ENCODE assay signal across 25 cellular contexts in genomic region chr11:71979094-71979493, GRCh38.
"Had no signal": no experiment of that assay in that cellular context is flagged by ENCODE, and none has a peak within 500 bp of the region (broad histone marks: within the 10 kb centered on the region; RNA-seq: fewer than 3 reads in every experiment).

No MANE protein-coding gene starts in this region.

- H3K27me3 ChIP-seq: esophagus muscularis mucosa, foreskin keratinocyte, heart left ventricle, left lung, spleen, tibial artery, upper lobe of right lung had no signal

- H3K27ac ChIP-seq: coronary artery, esophagus muscularis mucosa, foreskin keratinocyte, heart left ventricle, left lung, lower lobe of right lung, tibial artery, upper lobe of right lung had no signal

- DNase-seq: activated CD4-positive, alpha-beta T cell treated with anti-CD3 and anti-CD28 coated beads for 36 hours; activated CD4-positive, CD25-positive, alpha-beta regulatory T cell; activated CD8-positive, alpha-beta memory T cell treated with anti-CD3 and anti-CD28 coated beads, Interleukin-2, amount 10 ng/mL, durations not matched to agents 7 days and 5 days; activated CD8-positive, alpha-beta T cell treated with anti-CD3 and anti-CD28 coated beads, Interleukin-2, amount 10 ng/mL, durations not matched to agents 7 days and 5 days; activated naive CD4-positive, alpha-beta T cell; activated T-cell treated with anti-CD3 and anti-CD28 coated beads, Interleukin-2, amount 50 U/mL, for 72 hours; cerebellar nuclear complex; endodermal cell; foreskin keratinocyte; heart left ventricle; left lung; lower lobe of right lung; mesendoderm; mucosa of descending colon; posterior cingulate gyrus; right cardiac atrium; spleen; stimulated activated naive CD8-positive, alpha-beta T cell treated with anti-CD3 and anti-CD28 coated beads, Interleukin-15, amount 100 ng/mL, for 72 hours; T-helper 2 cell; tibial artery; upper lobe of right lung had no signal

- H3K4me3 Mint-ChIP-seq: activated CD4-positive, alpha-beta T cell treated with anti-CD3 and anti-CD28 coated beads for 36 hours; activated CD8-positive, alpha-beta memory T cell treated with anti-CD3 and anti-CD28 coated beads, Interleukin-2, amount 10 ng/mL, durations not matched to agents 7 days and 5 days; activated CD8-positive, alpha-beta T cell treated with anti-CD3 and anti-CD28 coated beads, Interleukin-2, amount 10 ng/mL, durations not matched to agents 7 days and 5 days; activated T-cell treated with anti-CD3 and anti-CD28 coated beads, Interleukin-2, amount 50 U/mL, for 72 hours; endodermal cell; nephron; stimulated activated naive CD8-positive, alpha-beta T cell treated with anti-CD3 and anti-CD28 coated beads, Interleukin-15, amount 100 ng/mL, for 72 hours had no signal

- H3K4me1 Mint-ChIP-seq: activated CD8-positive, alpha-beta memory T cell treated with anti-CD3 and anti-CD28 coated beads, Interleukin-2, amount 10 ng/mL, durations not matched to agents 7 days and 5 days; endodermal cell; nephron; stimulated activated naive CD8-positive, alpha-beta T cell treated with anti-CD3 and anti-CD28 coated beads, Interleukin-15, amount 100 ng/mL, for 72 hours had no signal

- H3K27ac Mint-ChIP-seq: activated CD4-positive, alpha-beta T cell treated with anti-CD3 and anti-CD28 coated beads for 36 hours; activated CD8-positive, alpha-beta memory T cell treated with anti-CD3 and anti-CD28 coated beads, Interleukin-2, amount 10 ng/mL, durations not matched to agents 7 days and 5 days; activated CD8-positive, alpha-beta T cell treated with anti-CD3 and anti-CD28 coated beads, Interleukin-2, amount 10 ng/mL, durations not matched to agents 7 days and 5 days; activated naive CD4-positive, alpha-beta T cell treated with anti-CD3 and anti-CD28 coated beads, Interleukin-2, amount 50 U/mL, for 72 hours; activated T-cell treated with anti-CD3 and anti-CD28 coated beads, Interleukin-2, amount 50 U/mL, for 72 hours; endodermal cell; nephron; stimulated activated naive CD8-positive, alpha-beta T cell treated with anti-CD3 and anti-CD28 coated beads, Interleukin-15, amount 100 ng/mL, for 72 hours had no signal

- ATAC-seq: activated CD4-positive, alpha-beta T cell treated with anti-CD3 and anti-CD28 coated beads for 36 hours; activated CD8-positive, alpha-beta memory T cell treated with anti-CD3 and anti-CD28 coated beads, Interleukin-2, amount 10 ng/mL, durations not matched to agents 7 days and 5 days; activated CD8-positive, alpha-beta T cell treated with anti-CD3 and anti-CD28 coated beads, Interleukin-2, amount 10 ng/mL, durations not matched to agents 7 days and 5 days; activated naive CD4-positive, alpha-beta T cell treated with anti-CD3 and anti-CD28 coated beads, Interleukin-2, amount 50 U/mL, for 72 hours; activated T-cell treated with anti-CD3 and anti-CD28 coated beads, Interleukin-2, amount 50 U/mL, for 72 hours; foreskin keratinocyte; heart left ventricle; left lung; lower lobe of right lung; mucosa of descending colon; right cardiac atrium; stimulated activated naive CD8-positive, alpha-beta T cell treated with anti-CD3 and anti-CD28 coated beads, Interleukin-15, amount 100 ng/mL, for 72 hours; upper lobe of right lung had no signal

- H3K9me3 Mint-ChIP-seq: activated naive CD4-positive, alpha-beta T cell treated with anti-CD3 and anti-CD28 coated beads, Interleukin-2, amount 50 U/mL, for 72 hours; activated T-cell treated with anti-CD3 and anti-CD28 coated beads, Interleukin-2, amount 50 U/mL, for 72 hours; endodermal cell; nephron; stimulated activated naive CD8-positive, alpha-beta T cell treated with anti-CD3 and anti-CD28 coated beads, Interleukin-15, amount 100 ng/mL, for 72 hours had no signal

- H3K27me3 Mint-ChIP-seq: activated CD4-positive, alpha-beta T cell treated with anti-CD3 and anti-CD28 coated beads for 36 hours; activated CD8-positive, alpha-beta memory T cell treated with anti-CD3 and anti-CD28 coated beads, Interleukin-2, amount 10 ng/mL, durations not matched to agents 7 days and 5 days; stimulated activated naive CD8-positive, alpha-beta T cell treated with anti-CD3 and anti-CD28 coated beads, Interleukin-15, amount 100 ng/mL, for 72 hours had no signal
